Comparison of ENCODE assay signal across 31 cellular contexts in genomic region chr1:7754234-7754633, GRCh38. TPM values are rescaled to one million over a fixed set of nuclear protein-coding genes. Genes with fewer than 3 reads are reported as not detected.
DNase-seq lines count a peak whose midpoint lies in the region; ATAC-seq, FAIRE-seq and TF ChIP-seq lines count a peak whose summit lies in the region.
"Had no signal": no experiment of that assay in that cellular context is flagged by ENCODE, and none has a peak within 500 bp of the region (broad histone marks: within the 10 kb centered on the region; RNA-seq: fewer than 3 reads in every experiment).

No MANE protein-coding gene starts in this region.

- ATAC-seq in GM12878, result no peak
- ATAC-seq in natural killer cell, result no peak
- ATAC-seq in HG03457 (IDR thresholded peaks at IDR 0.05; ENCODE audit: unreplicated experiment), result no peak
- ATAC-seq: foreskin keratinocyte; heart right ventricle; naive thymus-derived CD4-positive, alpha-beta T cell; stimulated activated memory B cell treated with anti-CD40 and anti-IgM and Interleukin-4, amounts not matched to agents 10 μg/mL and 1 μg/mL and 100 μg/mL, for 72 hours had no signal

- H3K4me1 ChIP-seq in Loucy (ENCODE audit: insufficient read depth, low read length, poor library complexity, severe bottlenecking) (peaks cover 22% of the 10 kb centered on the region), GM12878 (ENCODE audit: control insufficient read depth, insufficient read depth, low read length) (no peaks in the 10 kb centered on the region)
- H3K4me1 ChIP-seq: foreskin keratinocyte, Peyer's patch had no signal

- no peak overlapping the region for H3K27ac ChIP-seq in GM12878 (ENCODE audit: control insufficient read depth, insufficient read depth)
- H3K27ac ChIP-seq: 22Rv1, esophagus muscularis mucosa, foreskin keratinocyte, heart right ventricle, HL-60, Peyer's patch had no signal

- peaks cover 13% of the 10 kb centered on the region for H3K4me1 Mint-ChIP-seq in T-helper 2 cell treated with Interferon-gamma antibody and Interleukin-4, amounts not matched to agents 5 μg/mL and 100 μg/mL, for 36 hours (ENCODE audit: low read depth)
- H3K4me1 Mint-ChIP-seq in natural killer cell, result peaks cover 9 to 14% of the 10 kb centered on the region in 2 donors
- H3K4me1 Mint-ChIP-seq: stimulated activated memory B cell treated with anti-CD40 and anti-IgM and Interleukin-4, amounts not matched to agents 10 μg/mL and 1 μg/mL and 100 μg/mL, for 72 hours had no signal

- SMC1A ChIA-PET in GM12878 (lab: Charles Lee; ENCODE audit: uncharacterized antibody, unreplicated experiment), result interaction anchor here (2.4 to 4.8 kb wide), 2 partner anchors 15 to 86 kb away, joined by 6 to 55 read pairs; no protein-coding TSS in a partner anchor

- H3K79me2 ChIP-seq in Loucy (ENCODE audit: insufficient read depth, low read length) (no peaks in the 10 kb centered on the region), GM12878 (ENCODE audit: control insufficient read depth, insufficient read depth, low read length) (no peaks in the 10 kb centered on the region)

- intact Hi-C loops in GM12878 (cut with micrococcal nuclease; ENCODE audit: unreplicated experiment), result loop anchor here (5.0 kb wide), 1 partner anchor 148 kb away; no protein-coding TSS in a partner anchor
- intact Hi-C loops in natural killer cell (cut with micrococcal nuclease), result no loop called here

- H3K4me2 ChIP-seq in Loucy (ENCODE audit: low read depth, low read length, poor library complexity, severe bottlenecking), result peak overlapping the region; percentile 69
- H3K4me2 ChIP-seq in GM12878 (ENCODE audit: control insufficient read depth, insufficient read depth), result peak overlapping the region; percentile 61

- H3K9me2 ChIP-seq in Loucy (replicated peaks; ENCODE audit: low read depth, low read length), result no peaks in the 10 kb centered on the region

- H3K27ac Mint-ChIP-seq in T-helper 2 cell treated with Interferon-gamma antibody and Interleukin-4, amounts not matched to agents 5 μg/mL and 100 μg/mL, for 36 hours, result no peak overlapping the region
- H3K27ac Mint-ChIP-seq in natural killer cell, result peak overlapping the region; percentile 29 to 32
- H3K27ac Mint-ChIP-seq: naive thymus-derived CD4-positive, alpha-beta T cell; stimulated activated memory B cell treated with anti-CD40 and anti-IgM and Interleukin-4, amounts not matched to agents 10 μg/mL and 1 μg/mL and 100 μg/mL, for 72 hours had no signal

- H2AFZ ChIP-seq in Loucy (ENCODE audit: low read length), result peak overlapping the region; percentile 93
- H2AFZ ChIP-seq in GM12878 (ENCODE audit: control insufficient read depth, low read depth, low read length), result peak overlapping the region; percentile 77

- no peak for TF ChIP-seq EP300 in GM12878 (IDR thresholded peaks at IDR 0.05; ENCODE audit: borderline replicate concordance in 1 of 2, control insufficient read depth in 1 of 2, low read depth in 2 of 2, low read length in 2 of 2)

- TF ChIP-seq RAD21 in GM12878 (IDR thresholded peaks at IDR 0.05; ENCODE audit: insufficient read depth, low read depth, low read length), result no peak

- H3K27me3 ChIP-seq in Loucy (ENCODE audit: insufficient read depth, low read length, poor library complexity, severe bottlenecking), result no peaks in the 10 kb centered on the region
- H3K27me3 ChIP-seq in GM12878 (replicated peaks in 1 of 2; ENCODE audit: control insufficient read depth in 2 of 2, insufficient read depth in 2 of 2, low read length in 1 of 2), result peaks cover 0 to 3% of the 10 kb centered on the region in 2 experiments; a peak in 1 of 4 replicates
- H3K27me3 ChIP-seq: esophagus muscularis mucosa, foreskin keratinocyte, heart right ventricle, Peyer's patch, upper lobe of left lung had no signal

- POLR2A ChIA-PET in GM12878 (lab: Charles Lee), result no interaction called here

- 9% methylated on average over 3 of the region's 3 CpGs for WGBS in GM12878 (ENCODE audit: insufficient coverage, insufficient replicate concordance, low lambda C conversion rate, missing lambda C conversion rate)

- H3K9me3 Mint-ChIP-seq in T-helper 2 cell treated with Interferon-gamma antibody and Interleukin-4, amounts not matched to agents 5 μg/mL and 100 μg/mL, for 36 hours, result no peaks in the 10 kb centered on the region
- no peaks in the 10 kb centered on the region for H3K9me3 Mint-ChIP-seq in natural killer cell
- H3K9me3 Mint-ChIP-seq: naive thymus-derived CD4-positive, alpha-beta T cell; stimulated activated memory B cell treated with anti-CD40 and anti-IgM and Interleukin-4, amounts not matched to agents 10 μg/mL and 1 μg/mL and 100 μg/mL, for 72 hours had no signal

- in situ Hi-C loops in GM12878 (cut with MboI), result no loop called here

- H3K27me3 Mint-ChIP-seq in T-helper 2 cell treated with Interferon-gamma antibody and Interleukin-4, amounts not matched to agents 5 μg/mL and 100 μg/mL, for 36 hours (ENCODE audit: low read depth), result peaks cover 27% of the 10 kb centered on the region
- no peaks in the 10 kb centered on the region for H3K27me3 Mint-ChIP-seq in natural killer cell (ENCODE audit: low read depth in 2 of 2)
- H3K27me3 Mint-ChIP-seq: stimulated activated memory B cell treated with anti-CD40 and anti-IgM and Interleukin-4, amounts not matched to agents 10 μg/mL and 1 μg/mL and 100 μg/mL, for 72 hours had no signal

- no peaks in the 10 kb centered on the region for H3K36me3 Mint-ChIP-seq in T-helper 2 cell treated with Interferon-gamma antibody and Interleukin-4, amounts not matched to agents 5 μg/mL and 100 μg/mL, for 36 hours (ENCODE audit: low read depth)
- H3K36me3 Mint-ChIP-seq in natural killer cell, result no peaks in the 10 kb centered on the region
- H3K36me3 Mint-ChIP-seq: naive thymus-derived CD4-positive, alpha-beta T cell; stimulated activated memory B cell treated with anti-CD40 and anti-IgM and Interleukin-4, amounts not matched to agents 10 μg/mL and 1 μg/mL and 100 μg/mL, for 72 hours had no signal

- RAD21 ChIA-PET in GM12878 (lab: Charles Lee; ENCODE audit: unreplicated experiment), result interaction anchor here (3.4 kb wide), 1 partner anchor 86 kb away, joined by 45 read pairs; no protein-coding TSS in a partner anchor

- H3K9ac ChIP-seq in Loucy (ENCODE audit: low read depth, low read length, poor library complexity, severe bottlenecking) (no peak overlapping the region), GM12878 (ENCODE audit: control insufficient read depth, insufficient read depth, low read length) (no peak overlapping the region)

- DNase-seq in T-helper 2 cell treated with Interferon-gamma antibody and Interleukin-4, amounts not matched to agents 5 μg/mL and 100 μg/mL, for 36 hours (ENCODE audit: low spot score), result no peak
- DNase-seq in T-helper 2 cell (no peak), GM12878 (ENCODE audit: low read depth, low spot score) (no peak), natural killer cell (no peak), NCI-H2196 (lab: John Stamatoyannopoulos, UW; ENCODE audit: unreplicated experiment) (no peak), HK-2 (ENCODE audit: unreplicated experiment) (no peak)
- DNase-seq: activated CD8-positive, alpha-beta memory T cell treated with anti-CD3 and anti-CD28 coated beads for 24 hours; activated T-cell treated with anti-CD3 and anti-CD28 coated beads, Interleukin-2, amount 50 U/mL, for 1 hour; central memory CD4-positive, alpha-beta T cell; DND-41; foreskin keratinocyte; GF-D8; heart right ventricle; kidney glomerular epithelial cell; naive thymus-derived CD4-positive, alpha-beta T cell; NCI-H1436; NCI-H2081; NCI-H226; NCI-H526 treated with DMSO at 0.1 percent for 48 hours; occipital lobe; Peyer's patch; SHP77 treated with DMSO at 0.1 percent for 48 hours; upper lobe of left lung had no signal

- H3F3A ChIP-seq in Loucy (ENCODE audit: low read depth), result no peaks in the 10 kb centered on the region

- FAIRE-seq in GM12878 (lab: Jason Lieb, UNC), result peak; percentile 18
- FAIRE-seq: GM18507, H1 had no signal

- no peak for TF ChIP-seq CTCF in Loucy (conservative IDR thresholded peaks at IDR 0.05; ENCODE audit: low read length)
- no peak for TF ChIP-seq CTCF in GM12878 (IDR thresholded peaks at IDR 0.05 in 2 of 3, conservative IDR thresholded peaks at IDR 0.05 in 1 of 3; ENCODE audit: control insufficient read depth in 2 of 3, extremely low read depth in 1 of 3, insufficient read depth in 1 of 3, low read depth in 3 of 3, low read length in 3 of 3)
- TF ChIP-seq CTCF in natural killer cell (IDR thresholded peaks at IDR 0.05), result no peak

- BruUV-seq in GM12878 (replicated peaks; lab: Mats Ljungman, UMichigan), result no TSS peak

- H4K20me1 ChIP-seq in Loucy (ENCODE audit: insufficient read depth, low read length, poor library complexity, severe bottlenecking) (no peaks in the 10 kb centered on the region), GM12878 (ENCODE audit: control insufficient read depth, insufficient read depth) (no peaks in the 10 kb centered on the region)

- no peaks in the 10 kb centered on the region for H3K9me3 ChIP-seq in Loucy (ENCODE audit: insufficient read depth, low read depth, low read length)
- no peaks in the 10 kb centered on the region for H3K9me3 ChIP-seq in GM12878 (replicated peaks; ENCODE audit: control insufficient read depth, insufficient read depth, low read length)
- H3K9me3 ChIP-seq: esophagus muscularis mucosa, heart right ventricle, Peyer's patch, upper lobe of left lung had no signal

- no peak overlapping the region for H3K4me3 ChIP-seq in Loucy (ENCODE audit: low read length, poor library complexity, severe bottlenecking)
- H3K4me3 ChIP-seq in GM12878, result 0 out of 2 replicates have a peak overlapping the region, but pooled peaks have one; percentile 14
- H3K4me3 ChIP-seq: esophagus muscularis mucosa, heart right ventricle, Peyer's patch, upper lobe of left lung had no signal

- H3K36me3 ChIP-seq in Loucy (ENCODE audit: insufficient read depth, low read length), result no peaks in the 10 kb centered on the region
- no peaks in the 10 kb centered on the region for H3K36me3 ChIP-seq in GM12878 (ENCODE audit: control insufficient read depth in 2 of 2, insufficient read depth in 2 of 2, low read length in 1 of 2)
- H3K36me3 ChIP-seq: heart right ventricle, Peyer's patch had no signal

- no peak for TF ChIP-seq POLR2A in GM12878 (IDR thresholded peaks at IDR 0.05; ENCODE audit: low read depth, low read length)

- CTCF ChIA-PET in GM12878 (lab: Yijun Ruan, JAX), result interaction anchor here (1.1 to 7.9 kb wide), 7 partner anchors 9 to 87 kb away, joined by 3 to 208 read pairs (median 23); partner anchors contain the start of gene VAMP3

- H3K4me3 Mint-ChIP-seq in T-helper 2 cell treated with Interferon-gamma antibody and Interleukin-4, amounts not matched to agents 5 μg/mL and 100 μg/mL, for 36 hours, result peak overlapping the region; percentile 16
- H3K4me3 Mint-ChIP-seq in natural killer cell, result peak overlapping the region; percentile 18
- H3K4me3 Mint-ChIP-seq: naive thymus-derived CD4-positive, alpha-beta T cell; stimulated activated memory B cell treated with anti-CD40 and anti-IgM and Interleukin-4, amounts not matched to agents 10 μg/mL and 1 μg/mL and 100 μg/mL, for 72 hours had no signal

RNA-seq across cellular contexts. Expression of gene VAMP3, which starts 16.9 kb away (rescaled TPM):
- total RNA-seq in GM12878 (2013; cell fraction: nucleolus; rRNA removed), result 37.3 and 39.9 TPM in 2 replicates
- total RNA-seq in GM12878 (2014; rRNA removed) (8.4 and 18.0 TPM in 2 replicates), GM12878 (2014; rRNA removed; fragmentation: Illumina TruSeq; extraction: Trizol) (12.5 and 16.3 TPM in 2 replicates), GM12878 (2021) (9.9 and 11.7 TPM in 2 replicates), natural killer cell (100 to 1,000 TPM in 1 of 3 donors, 10 to 100 TPM in 2; 86.9 to 110 (median 92.2) TPM)
- polyA plus RNA-seq in GM12878 (2011; ENCODE audit: low read depth), result 6.6 TPM
- polyA plus RNA-seq in GM12878 (2011; rRNA removed) (24.9 and 32.6 TPM in 2 replicates), GM12878 (2014; fragmentation: Illumina TruSeq; extraction: Trizol) (13.2 and 14.3 TPM in 2 replicates), GM12878 (2014; fragmentation: Nextera tagmentation; extraction: Ambion mirVana) (1 to 10 TPM; 4.8 to 5.5 TPM), GM12878 (2014; rRNA removed) (9.7 and 14.7 TPM in 2 replicates), GM12878 (2016; fragmentation: Nextera tagmentation; extraction: Ambion mirVana) (1 to 10 TPM; 8.2 to 9.5 TPM)
- polyA plus RNA-seq in GM12878 (2011; cell fraction: cytosol; rRNA removed), result 10.4 and 12.8 TPM in 2 replicates
- 14.0 and 21.1 TPM in 2 replicates for polyA plus RNA-seq in GM12878 (2011; cell fraction: nucleus; rRNA removed)
- 8.0 and 11.7 TPM in 2 replicates for polyA plus RNA-seq in GM12878 (2012)
- polyA minus RNA-seq in GM12878 (2011; rRNA and poly(A)+ RNA removed), result 13.0 and 14.0 TPM in 2 replicates
- polyA minus RNA-seq in GM12878 (2011; cell fraction: cytosol; rRNA and poly(A)+ RNA removed), result 17.4 and 18.2 TPM in 2 replicates
- 8.7 and 13.6 TPM in 2 replicates for polyA minus RNA-seq in GM12878 (2011; cell fraction: nucleus; rRNA and poly(A)+ RNA removed)

RNA-seq across cellular contexts. Expression of gene PER3, which starts 29.9 kb away (rescaled TPM):
- 5.4 TPM in 2 replicates for total RNA-seq in GM12878 (2013; cell fraction: nucleolus; rRNA removed)
- total RNA-seq in GM12878 (2014; rRNA removed), result 0.05 and 0.06 TPM in 2 replicates
- total RNA-seq in GM12878 (2014; rRNA removed; fragmentation: Illumina TruSeq; extraction: Trizol), result 0.18 TPM in 2 replicates
- 0.11 and 0.31 TPM in 2 replicates for total RNA-seq in GM12878 (2021)
- 0.43 TPM for polyA plus RNA-seq in GM12878 (2011; ENCODE audit: low read depth)
- polyA plus RNA-seq in GM12878 (2011; rRNA removed), result 0.49 and 0.64 TPM in 2 replicates
- 0.15 and 0.39 TPM in 2 replicates for polyA plus RNA-seq in GM12878 (2011; cell fraction: cytosol; rRNA removed)
- 0.80 and 1.1 TPM in 2 replicates for polyA plus RNA-seq in GM12878 (2011; cell fraction: nucleus; rRNA removed)
- 0.38 and 0.56 TPM in 2 replicates for polyA plus RNA-seq in GM12878 (2012)
- polyA plus RNA-seq in GM12878 (2014; fragmentation: Illumina TruSeq; extraction: Trizol), result 0.25 and 0.35 TPM in 2 replicates
- polyA plus RNA-seq in GM12878 (2014; fragmentation: Nextera tagmentation; extraction: Ambion mirVana), result under 1 TPM in 1 of 2 experiments, not detected in 1; 0.11 TPM
- 0.13 and 0.18 TPM in 2 replicates for polyA plus RNA-seq in GM12878 (2014; rRNA removed)
- under 1 TPM; 0.11 to 0.13 TPM for polyA plus RNA-seq in GM12878 (2016; fragmentation: Nextera tagmentation; extraction: Ambion mirVana)
- polyA minus RNA-seq in GM12878 (2011; rRNA and poly(A)+ RNA removed), result 0.37 and 0.72 TPM in 2 replicates
- 1.0 TPM in 1 of 2 replicates, not detected in the other for polyA minus RNA-seq in GM12878 (2011; cell fraction: cytosol; rRNA and poly(A)+ RNA removed)
- polyA minus RNA-seq in GM12878 (2011; cell fraction: nucleus; rRNA and poly(A)+ RNA removed), result 0.38 and 0.73 TPM in 2 replicates
- total RNA-seq in natural killer cell, result 10 to 100 TPM in 2 of 3 donors, 1 to 10 TPM in 1; 9.1 to 20.8 (median 19.2) TPM
